Comparison of ENCODE assay signal across 15 cellular contexts in genomic region chr3:186260726-186261125, GRCh38.
"Had no signal": no experiment of that assay in that cellular context is flagged by ENCODE, and none has a peak within 500 bp of the region (broad histone marks: within the 10 kb centered on the region; RNA-seq: fewer than 3 reads in every experiment).

No MANE protein-coding gene starts in this region.

- DNase-seq: activated CD4-positive, alpha-beta memory T cell treated with anti-CD3 and anti-CD28 coated beads, Interleukin-2, amount 10 ng/mL, durations not matched to agents 7 days and 5 days; activated CD4-positive, alpha-beta T cell treated with anti-CD3 and anti-CD28 coated beads for 36 hours; activated naive CD4-positive, alpha-beta T cell; aorta; heart right ventricle; left lung; natural killer cell; sigmoid colon; stimulated activated CD4-positive, alpha-beta T cell treated with anti-CD3 and anti-CD28 coated beads, Interleukin-12 subunit alpha, Interleukin-12 subunit beta, amount 100 ng/mL, for 4 hours; stimulated activated CD4-positive, alpha-beta T cell treated with anti-CD3 and anti-CD28 coated beads, Interleukin-2, amount 100 ng/mL, for 48 hours; stimulated activated CD8-positive, alpha-beta memory T cell treated with anti-CD3 and anti-CD28 coated beads, Interleukin-4, amount 100 ng/mL, for 48 hours; T-helper 9 cell; testis; upper lobe of right lung had no signal

- H3K36me3 ChIP-seq: upper lobe of right lung had no signal

- H3K27ac Mint-ChIP-seq: activated CD4-positive, alpha-beta memory T cell treated with anti-CD3 and anti-CD28 coated beads, Interleukin-2, amount 10 ng/mL, durations not matched to agents 7 days and 5 days; natural killer cell had no signal

- H3K4me1 ChIP-seq: left lung, testis had no signal

- H3K27me3 Mint-ChIP-seq: activated CD4-positive, alpha-beta T cell treated with anti-CD3 and anti-CD28 coated beads for 36 hours; stimulated activated naive CD8-positive, alpha-beta T cell treated with anti-CD3 and anti-CD28 coated beads, Interleukin-15, Interleukin-2, amounts not matched to agents 100 ng/mL and 50 ng/mL, for 24 hours had no signal

- H3K36me3 Mint-ChIP-seq: natural killer cell had no signal

- H3K4me3 ChIP-seq: heart right ventricle, left lung, sigmoid colon, testis, upper lobe of right lung had no signal

- H3K9me3 Mint-ChIP-seq: activated CD4-positive, alpha-beta memory T cell treated with anti-CD3 and anti-CD28 coated beads, Interleukin-2, amount 10 ng/mL, durations not matched to agents 7 days and 5 days; natural killer cell; stimulated activated naive CD8-positive, alpha-beta T cell treated with anti-CD3 and anti-CD28 coated beads, Interleukin-15, Interleukin-2, amounts not matched to agents 100 ng/mL and 50 ng/mL, for 24 hours had no signal

- ATAC-seq: activated CD4-positive, alpha-beta T cell treated with anti-CD3 and anti-CD28 coated beads for 36 hours; heart right ventricle; left lung; natural killer cell; upper lobe of right lung had no signal

- H3K27ac ChIP-seq: heart right ventricle, left lung, testis, upper lobe of right lung had no signal

- H3K4me3 Mint-ChIP-seq: activated CD4-positive, alpha-beta memory T cell treated with anti-CD3 and anti-CD28 coated beads, Interleukin-2, amount 10 ng/mL, durations not matched to agents 7 days and 5 days; activated CD4-positive, alpha-beta T cell treated with anti-CD3 and anti-CD28 coated beads for 36 hours; natural killer cell; stimulated activated naive CD8-positive, alpha-beta T cell treated with anti-CD3 and anti-CD28 coated beads, Interleukin-15, Interleukin-2, amounts not matched to agents 100 ng/mL and 50 ng/mL, for 24 hours had no signal

- H3K9me3 ChIP-seq: heart right ventricle, left lung, sigmoid colon, testis, upper lobe of right lung had no signal

- H3K27me3 ChIP-seq: heart right ventricle, left lung, sigmoid colon, testis, upper lobe of right lung had no signal
